ENCODE assay signal across 7 cellular contexts in genomic region chr7:76807713-76808112, GRCh38.
DNase-seq lines count a peak whose midpoint lies in the region; ATAC-seq, FAIRE-seq and TF ChIP-seq lines count a peak whose summit lies in the region.
"Not testable (repeated sequence)": the region's sequence is repeated elsewhere in the genome, so short reads cannot be mapped to it uniquely, and the experiment has no call there.

No MANE protein-coding gene starts in this region.

- H3K9ac ChIP-seq in IMR-90 (ENCODE audit: low read depth, low read length); GM12878 (ENCODE audit: control insufficient read depth, insufficient read depth, low read length): not testable (repeated sequence)

- H3K18ac ChIP-seq in IMR-90 (ENCODE audit: low read depth, low read length): not testable (repeated sequence)

- not testable (repeated sequence) for H2BK20ac ChIP-seq in IMR-90 (ENCODE audit: low read depth, low read length)

- BruUV-seq in IMR-90 (replicated peaks; lab: Mats Ljungman, UMichigan); GM12878 (replicated peaks; lab: Mats Ljungman, UMichigan): not testable (repeated sequence)

- H4K91ac ChIP-seq in IMR-90 (ENCODE audit: insufficient read depth, low read depth, low read length): not testable (repeated sequence)

- TF ChIP-seq EP300 in A549 (IDR thresholded peaks at IDR 0.05); GM12878 (IDR thresholded peaks at IDR 0.05; ENCODE audit: borderline replicate concordance in 1 of 2, control insufficient read depth in 1 of 2, low read depth in 2 of 2, low read length in 2 of 2): not testable (repeated sequence)

- peak; percentile 23 for FAIRE-seq in A549 (lab: Jason Lieb, UNC)
- peak; percentile 78 for FAIRE-seq in GM12878 (lab: Jason Lieb, UNC)
- FAIRE-seq in colon (lab: Jason Lieb, UNC): peak; percentile 45

- intact Hi-C loops in IMR-90 (cut with micrococcal nuclease); GM12878 (cut with micrococcal nuclease; ENCODE audit: unreplicated experiment): not testable (repeated sequence)

- not testable (repeated sequence) for ATAC-seq in A549, GM12878
- ATAC-seq in IMR-90 (ENCODE audit: low read depth): 0 out of 2 replicates have a peak, but pooled peaks have one; percentile 29

- H3K9me3 ChIP-seq in A549; IMR-90 (ENCODE audit: control insufficient read depth, insufficient read depth, low read length); GM12878 (replicated peaks; ENCODE audit: control insufficient read depth, insufficient read depth, low read length): not testable (repeated sequence)

- not testable (repeated sequence) for H3K4me1 ChIP-seq in A549; IMR-90 (ENCODE audit: control insufficient read depth, insufficient read depth, low read length); GM12878 (ENCODE audit: control insufficient read depth, insufficient read depth, low read length)

- not testable (repeated sequence) for H3K36me3 ChIP-seq in IMR-90 (ENCODE audit: control insufficient read depth, insufficient read depth, low read length); GM12878 (ENCODE audit: control insufficient read depth in 2 of 2, insufficient read depth in 2 of 2, low read length in 1 of 2)

- not testable (repeated sequence) for H3K23ac ChIP-seq in IMR-90 (ENCODE audit: low read depth, low read length)

- not testable (repeated sequence) for H2AK9ac ChIP-seq in IMR-90 (replicated peaks; ENCODE audit: low read depth, low read length, poor library complexity)

- H3K4ac ChIP-seq in IMR-90 (ENCODE audit: low read depth, low read length): not testable (repeated sequence)

- not testable (repeated sequence) for H2BK120ac ChIP-seq in IMR-90 (ENCODE audit: low read depth, low read length)

- not testable (repeated sequence) for H4K20me1 ChIP-seq in IMR-90 (ENCODE audit: insufficient read depth, low read length); GM12878 (ENCODE audit: control insufficient read depth, insufficient read depth)

- not testable (repeated sequence) for H3K4me2 ChIP-seq in A549; IMR-90 (ENCODE audit: low read depth, low read length); GM12878 (ENCODE audit: control insufficient read depth, insufficient read depth)

- dilution Hi-C loops in IMR-90 (cut with HindIII; ENCODE audit: low sequenced_read_pairs, unreplicated experiment): not testable (repeated sequence)

- POLR2A ChIA-PET in A549 (lab: Yijun Ruan, JAX); IMR-90 (lab: Charles Lee; ENCODE audit: unreplicated experiment); GM12878 (lab: Charles Lee): not testable (repeated sequence)

- H3K14ac ChIP-seq in IMR-90 (replicated peaks; ENCODE audit: low read depth, low read length): not testable (repeated sequence)

- H4K5ac ChIP-seq in IMR-90 (ENCODE audit: low read depth, low read length): not testable (repeated sequence)

- not testable (repeated sequence) for TF ChIP-seq POLR2A in A549 (IDR thresholded peaks at IDR 0.05; ENCODE audit: low read length); IMR-90 (IDR thresholded peaks at IDR 0.05; ENCODE audit: low read depth, low read length); GM12878 (IDR thresholded peaks at IDR 0.05; ENCODE audit: low read depth, low read length)

- H3K79me1 ChIP-seq in IMR-90 (ENCODE audit: low read depth in 1 of 2, low read length in 2 of 2): not testable (repeated sequence)

- not testable (repeated sequence) for H3K79me2 ChIP-seq in GM12878 (ENCODE audit: control insufficient read depth, insufficient read depth, low read length)

- H3K27ac ChIP-seq in A549; IMR-90 (ENCODE audit: insufficient read depth, low read length); GM12878 (ENCODE audit: control insufficient read depth, insufficient read depth): not testable (repeated sequence)

- 78% methylated on average over 3 of the region's 3 CpGs for WGBS in A549 (ENCODE audit: missing lambda C conversion rate)
- WGBS in IMR-90 (ENCODE audit: extremely low coverage in 2 of 2, insufficient read length in 1 of 2), 2 experiments: no CpG with 5 or more reads among the region's 3 CpGs
- WGBS in GM12878 (ENCODE audit: insufficient coverage, insufficient replicate concordance, low lambda C conversion rate, missing lambda C conversion rate): 60% methylated on average over 3 of the region's 3 CpGs

- H3K27me3 ChIP-seq in IMR-90 (ENCODE audit: control insufficient read depth, insufficient read depth, low read length); GM12878 (replicated peaks in 1 of 2; ENCODE audit: control insufficient read depth in 2 of 2, insufficient read depth in 2 of 2, low read length in 1 of 2): not testable (repeated sequence)

- H2BK15ac ChIP-seq in IMR-90 (ENCODE audit: low read depth, low read length): not testable (repeated sequence)

- DNase-seq in A549 (ENCODE audit: low read depth in 1 of 2, low spot score in 1 of 2); GM12878 (ENCODE audit: low read depth, low spot score): not testable (repeated sequence)
- peak; percentile 33 for DNase-seq in IMR-90
- DNase-seq in MV-4-11 (lab: John Stamatoyannopoulos, UW): peak; percentile 45
- DNase-seq in OCI-M1 (lab: John Stamatoyannopoulos, UW): peak; percentile 20
- DNase-seq in fibroblast of mammary gland (ENCODE audit: low read depth): peak; percentile 8

- in situ Hi-C loops in IMR-90 (cut with MboI; ENCODE audit: low sequenced_read_pairs); GM12878 (cut with MboI): not testable (repeated sequence)

- H3K56ac ChIP-seq in IMR-90 (ENCODE audit: extremely low read depth, insufficient read depth, low read length): not testable (repeated sequence)

- SMC1A ChIA-PET in GM12878 (lab: Charles Lee; ENCODE audit: uncharacterized antibody, unreplicated experiment): not testable (repeated sequence)

- CTCF ChIA-PET in A549 (lab: Yijun Ruan, JAX); IMR-90 (lab: Yijun Ruan, JAX); GM12878 (lab: Yijun Ruan, JAX): not testable (repeated sequence)

- not testable (repeated sequence) for H4K8ac ChIP-seq in IMR-90 (ENCODE audit: low read depth in 2 of 2, low read length in 2 of 2)

- H2AFZ ChIP-seq in IMR-90 (replicated peaks; ENCODE audit: low read length, poor library complexity); GM12878 (ENCODE audit: control insufficient read depth, low read depth, low read length): not testable (repeated sequence)

- H2BK5ac ChIP-seq in IMR-90 (ENCODE audit: low read depth, low read length, poor library complexity, severe bottlenecking): not testable (repeated sequence)

- not testable (repeated sequence) for H3K4me3 ChIP-seq in A549; IMR-90 (ENCODE audit: insufficient read depth, low read depth, low read length); GM12878; fibroblast of mammary gland (ENCODE audit: control insufficient read depth, low read depth, low read length)

- H2AK5ac ChIP-seq in IMR-90 (ENCODE audit: low read depth, low read length): not testable (repeated sequence)

- H3K9me1 ChIP-seq in IMR-90 (ENCODE audit: insufficient read depth, low read length): not testable (repeated sequence)

- not testable (repeated sequence) for TF ChIP-seq CTCF in A549 (IDR thresholded peaks at IDR 0.05); IMR-90 (conservative IDR thresholded peaks at IDR 0.05; ENCODE audit: low read depth, low read length); GM12878 (IDR thresholded peaks at IDR 0.05 in 2 of 3, conservative IDR thresholded peaks at IDR 0.05 in 1 of 3; ENCODE audit: control insufficient read depth in 2 of 3, extremely low read depth in 1 of 3, insufficient read depth in 1 of 3, low read depth in 3 of 3, low read length in 3 of 3); fibroblast of mammary gland (conservative IDR thresholded peaks at IDR 0.05; ENCODE audit: control insufficient read depth, insufficient read depth, low read depth, low read length)

- RAD21 ChIA-PET in GM12878 (lab: Charles Lee; ENCODE audit: unreplicated experiment): not testable (repeated sequence)

- TF ChIP-seq RAD21 in A549 (conservative IDR thresholded peaks at IDR 0.05 in 1 of 2, IDR thresholded peaks at IDR 0.05 in 1 of 2); IMR-90 (IDR thresholded peaks at IDR 0.05; ENCODE audit: low read length); GM12878 (IDR thresholded peaks at IDR 0.05; ENCODE audit: insufficient read depth, low read depth, low read length): not testable (repeated sequence)

TF ChIP-seq in IMR-90, 13 proteins besides CTCF, POLR2A, EP300 and RAD21:
- TF ChIP-seq CEBPB (IDR thresholded peaks at IDR 0.05; ENCODE audit: low read depth, low read length): peak; percentile 81
